ENCODE assay signal across 1 cellular context in genomic region chr22:20982563-20982882, GRCh38.
TF ChIP-seq lines count a peak whose summit lies in the region.

No MANE protein-coding gene starts in this region.

TF ChIP-seq in HCT116, 20 proteins besides CTCF, POLR2A, EP300 and RAD21:
- TF ChIP-seq YY1 (IDR thresholded peaks at IDR 0.05; ENCODE audit: extremely low read depth, insufficient replicate concordance, low read depth, low read length): no peak
- TF ChIP-seq JUND (IDR thresholded peaks at IDR 0.05): no peak
- TF ChIP-seq SRF (IDR thresholded peaks at IDR 0.05; ENCODE audit: low read depth): no peak
- no peak for TF ChIP-seq POLR2AphosphoS5 (IDR thresholded peaks at IDR 0.05; ENCODE audit: low read depth, low read length)
- TF ChIP-seq REST (IDR thresholded peaks at IDR 0.05; ENCODE audit: low read depth): no peak
- no peak for TF ChIP-seq EZH2 (IDR thresholded peaks at IDR 0.05)
- no peak for TF ChIP-seq ZBTB33 (IDR thresholded peaks at IDR 0.05; ENCODE audit: extremely low read depth, insufficient replicate concordance, low read length)
- TF ChIP-seq CBX3 (IDR thresholded peaks at IDR 0.05; ENCODE audit: low read depth): no peak
- no peak for TF ChIP-seq ZFX (IDR thresholded peaks at IDR 0.05)
- TF ChIP-seq ELF1 (IDR thresholded peaks at IDR 0.05; ENCODE audit: borderline replicate concordance, low read depth): no peak
- TF ChIP-seq FOSL1 (IDR thresholded peaks at IDR 0.05; ENCODE audit: low read depth): no peak
